In the genomic region with DNA sequence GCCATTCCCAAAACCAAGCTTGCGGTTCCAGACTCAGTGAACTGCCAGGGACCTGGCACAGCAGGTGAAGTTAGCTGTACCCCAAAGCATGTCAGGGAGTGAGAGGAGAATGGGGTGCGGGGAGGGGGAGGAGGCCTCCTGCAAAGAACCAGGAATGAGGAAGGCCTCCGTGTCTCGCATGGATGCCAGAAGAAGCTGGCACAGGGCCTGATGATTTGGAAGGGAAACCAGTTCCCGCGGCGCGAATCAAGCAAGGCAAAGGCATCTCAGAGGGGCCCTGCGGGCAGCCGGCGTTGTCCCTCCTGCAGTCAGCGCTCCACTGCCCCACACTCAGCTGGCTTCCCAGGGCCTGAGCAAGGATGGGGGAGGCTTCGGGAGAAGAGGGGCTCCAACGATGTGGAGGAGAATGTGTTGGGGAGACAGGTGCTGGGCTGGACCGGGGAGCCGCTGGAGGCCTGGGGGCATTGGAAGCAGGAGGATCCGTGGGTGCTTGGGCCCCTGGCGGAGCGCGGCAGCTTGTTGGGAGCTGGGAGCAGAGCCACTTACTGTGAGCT, we compare ENCODE assay signal across 14 cellular contexts. TPM values are rescaled to one million over a fixed set of nuclear protein-coding genes. Genes with fewer than 3 reads are reported as not detected.
DNase-seq lines count a peak whose midpoint lies in the region; ATAC-seq and TF ChIP-seq lines count a peak whose summit lies in the region.
"Had no signal": no experiment of that assay in that cellular context is flagged by ENCODE, and none has a peak within 500 bp of the region (broad histone marks: within the 10 kb centered on the region; RNA-seq: fewer than 3 reads in every experiment).

No MANE protein-coding gene starts in this region.

- H3K4me1 ChIP-seq in right cardiac atrium (ENCODE audit: control insufficient read depth, insufficient read depth, low read length) (no peaks in the 10 kb centered on the region), thyroid gland (no peaks in the 10 kb centered on the region), tibial nerve (peaks cover 0 to 16% (median 3%) of the 10 kb centered on the region in 4 donors)
- no peaks in the 10 kb centered on the region for H3K4me1 ChIP-seq in CD8-positive, alpha-beta memory T cell (ENCODE audit: insufficient read depth, low read length)
- H3K4me1 ChIP-seq: BE2C had no signal

- intact Hi-C loops in right cardiac atrium (cut with DNase I) (no loop called here), cardiac septum (cut with DNase I) (no loop called here), thyroid gland (cut with DNase I) (no loop called here)

- H3K27ac ChIP-seq in right cardiac atrium (ENCODE audit: low read length), result no peak overlapping the region
- no peak overlapping the region for H3K27ac ChIP-seq in thyroid gland
- peak overlapping the region in 1 of 4 donors; percentile 46 for H3K27ac ChIP-seq in tibial nerve
- H3K27ac ChIP-seq in CD8-positive, alpha-beta memory T cell (ENCODE audit: low read depth, low read length), result no peak overlapping the region
- H3K27ac ChIP-seq: GM23248 had no signal

- H3K27me3 ChIP-seq in right cardiac atrium (ENCODE audit: control insufficient read depth, insufficient read depth) (no peaks in the 10 kb centered on the region), thyroid gland (no peaks in the 10 kb centered on the region), MG63 (peaks cover 2% of the 10 kb centered on the region; the same call in 1 of the 2 replicates), tibial nerve (peaks cover 0 to 2% of the 10 kb centered on the region in 2 donors)
- no peaks in the 10 kb centered on the region for H3K27me3 ChIP-seq in CD8-positive, alpha-beta memory T cell (ENCODE audit: insufficient read depth, low read length, poor library complexity, severe bottlenecking)
- H3K27me3 ChIP-seq: BE2C had no signal

- H3K4me3 ChIP-seq in right cardiac atrium (ENCODE audit: low read length) (no peak overlapping the region), thyroid gland (replicated peaks in 1 of 3) (no peak overlapping the region), MG63 (no peak overlapping the region), tibial nerve (no peak overlapping the region)
- H3K4me3 ChIP-seq in CD8-positive, alpha-beta memory T cell (ENCODE audit: low read length), result no peak overlapping the region
- H3K4me3 ChIP-seq: GM23248 had no signal

- TF ChIP-seq CTCF in thyroid gland (IDR thresholded peaks at IDR 0.05) (no peak), tibial nerve (IDR thresholded peaks at IDR 0.05) (no peak)

- no peak overlapping the region for H3K4me3 Mint-ChIP-seq in CD8-positive, alpha-beta memory T cell

- TF ChIP-seq POLR2A in thyroid gland (IDR thresholded peaks at IDR 0.05) (no peak), tibial nerve (IDR thresholded peaks at IDR 0.05) (no peak)

- H3K9me3 Mint-ChIP-seq in CD8-positive, alpha-beta memory T cell, result no peaks in the 10 kb centered on the region

- no peak overlapping the region for H3K27ac Mint-ChIP-seq in CD8-positive, alpha-beta memory T cell

- TF ChIP-seq EP300 in Ishikawa (IDR thresholded peaks at IDR 0.05; ENCODE audit: borderline replicate concordance) (no peak), tibial nerve (IDR thresholded peaks at IDR 0.05) (no peak)

- POLR2A ChIA-PET in CD8-positive, alpha-beta memory T cell (lab: Charles Lee), result no interaction called here

- H3K36me3 ChIP-seq in thyroid gland (no peaks in the 10 kb centered on the region), MG63 (no peaks in the 10 kb centered on the region), tibial nerve (no peaks in the 10 kb centered on the region)
- H3K36me3 ChIP-seq in CD8-positive, alpha-beta memory T cell (ENCODE audit: insufficient read depth, low read length), result no peaks in the 10 kb centered on the region
- H3K36me3 ChIP-seq: BE2C had no signal

- no peaks in the 10 kb centered on the region for H3K4me1 Mint-ChIP-seq in CD8-positive, alpha-beta memory T cell

- peaks cover 0 to 4% of the 10 kb centered on the region in 2 donors for H3K27me3 Mint-ChIP-seq in CD8-positive, alpha-beta memory T cell

- DNase-seq in right cardiac atrium, result peak in 2 of 3 donors; percentile 31 to 40
- DNase-seq in cardiac septum (ENCODE audit: low spot score), result no peak
- DNase-seq in kidney tubule cell (ENCODE audit: low spot score), result peak; percentile 40
- DNase-seq in thyroid gland, result peak; percentile 55 to 56
- no peak for DNase-seq in MG63
- DNase-seq in tibial nerve (ENCODE audit: low spot score in 2 of 2), result no peak
- no peak for DNase-seq in CD8-positive, alpha-beta memory T cell
- DNase-seq: ACHN, BE2C, DMS53, GM23248, IMR-90 had no signal

- 75% methylated on average over 20 of the region's 20 CpGs for WGBS in right cardiac atrium
- 48 to 56% methylated on average over 20 of the region's 20 CpGs for WGBS in thyroid gland, 2 donors
- 61 to 62% methylated on average over 20 of the region's 20 CpGs for WGBS in tibial nerve, 2 donors

- CTCF ChIA-PET in CD8-positive, alpha-beta memory T cell (lab: Charles Lee), result no interaction called here

- H3K9me3 ChIP-seq in right cardiac atrium (ENCODE audit: control insufficient read depth, low read length) (no peaks in the 10 kb centered on the region), thyroid gland (no peaks in the 10 kb centered on the region), MG63 (no peaks in the 10 kb centered on the region), tibial nerve (no peaks in the 10 kb centered on the region)
- no peaks in the 10 kb centered on the region for H3K9me3 ChIP-seq in CD8-positive, alpha-beta memory T cell (ENCODE audit: low read length)
- H3K9me3 ChIP-seq: BE2C had no signal

- no peak for ATAC-seq in right cardiac atrium
- ATAC-seq: HCT116 had no signal

- H3K36me3 Mint-ChIP-seq in CD8-positive, alpha-beta memory T cell, result no peaks in the 10 kb centered on the region

- no peak for TF ChIP-seq RAD21 in Ishikawa (IDR thresholded peaks at IDR 0.05; ENCODE audit: low read depth)

TF ChIP-seq in Ishikawa, 13 proteins besides CTCF, POLR2A, EP300 and RAD21:
- peak; percentile 82 for TF ChIP-seq NFIC (IDR thresholded peaks at IDR 0.05)
- peak; percentile 54; the same call in 1 of the 2 replicates for TF ChIP-seq TEAD4 (IDR thresholded peaks at IDR 0.05)
- TF ChIP-seq, protein P1, sequence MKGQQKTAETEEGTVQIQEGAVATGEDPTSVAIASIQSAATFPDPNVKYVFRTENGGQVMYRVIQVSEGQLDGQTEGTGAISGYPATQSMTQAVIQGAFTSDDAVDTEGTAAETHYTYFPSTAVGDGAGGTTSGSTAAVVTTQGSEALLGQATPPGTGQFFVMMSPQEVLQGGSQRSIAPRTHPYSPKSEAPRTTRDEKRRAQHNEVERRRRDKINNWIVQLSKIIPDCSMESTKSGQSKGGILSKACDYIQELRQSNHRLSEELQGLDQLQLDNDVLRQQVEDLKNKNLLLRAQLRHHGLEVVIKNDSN (IDR thresholded peaks at IDR 0.05), result no peak

RNA-seq across cellular contexts. Expression of gene SLC9A3, which starts 14.5 kb away (rescaled TPM):
- total RNA-seq in right cardiac atrium (1 to 10 TPM in 2 of 4 donors, under 1 TPM in 2; 0.94 to 1.1 (median 0.99) TPM), cardiac septum (1.0 TPM), thyroid gland (1 to 10 TPM; 5.9 to 8.2 (median 7.6) TPM), tibial nerve (10 to 100 TPM; 11.4 to 32.7 (median 17.9) TPM)
- polyA plus RNA-seq in right cardiac atrium, result 1.1 TPM
- total RNA-seq in MG63 (2014; rRNA removed; shearing (Covaris generic); ENCODE audit: low replicate concordance), result 2.9 and 3.6 TPM in 2 replicates
- 1 to 10 TPM; 2.4 to 2.6 TPM for total RNA-seq in CD8-positive, alpha-beta memory T cell
- 2.5 TPM for polyA plus RNA-seq in CD8-positive, alpha-beta memory T cell

Comparison
In these comparisons a context has a peak if more than half of its experiments do, and no peak if none do; other contexts are left out.
1. DNase-seq: peak in right cardiac atrium (2 of 3), kidney tubule cell (single experiment) and thyroid gland (2 of 2); none in cardiac septum (single experiment), MG63 (single experiment), tibial nerve (0 of 2) and CD8-positive, alpha-beta memory T cell (0 of 5).